Comparison of ENCODE assay signal across 9 cellular contexts in the genomic region with DNA sequence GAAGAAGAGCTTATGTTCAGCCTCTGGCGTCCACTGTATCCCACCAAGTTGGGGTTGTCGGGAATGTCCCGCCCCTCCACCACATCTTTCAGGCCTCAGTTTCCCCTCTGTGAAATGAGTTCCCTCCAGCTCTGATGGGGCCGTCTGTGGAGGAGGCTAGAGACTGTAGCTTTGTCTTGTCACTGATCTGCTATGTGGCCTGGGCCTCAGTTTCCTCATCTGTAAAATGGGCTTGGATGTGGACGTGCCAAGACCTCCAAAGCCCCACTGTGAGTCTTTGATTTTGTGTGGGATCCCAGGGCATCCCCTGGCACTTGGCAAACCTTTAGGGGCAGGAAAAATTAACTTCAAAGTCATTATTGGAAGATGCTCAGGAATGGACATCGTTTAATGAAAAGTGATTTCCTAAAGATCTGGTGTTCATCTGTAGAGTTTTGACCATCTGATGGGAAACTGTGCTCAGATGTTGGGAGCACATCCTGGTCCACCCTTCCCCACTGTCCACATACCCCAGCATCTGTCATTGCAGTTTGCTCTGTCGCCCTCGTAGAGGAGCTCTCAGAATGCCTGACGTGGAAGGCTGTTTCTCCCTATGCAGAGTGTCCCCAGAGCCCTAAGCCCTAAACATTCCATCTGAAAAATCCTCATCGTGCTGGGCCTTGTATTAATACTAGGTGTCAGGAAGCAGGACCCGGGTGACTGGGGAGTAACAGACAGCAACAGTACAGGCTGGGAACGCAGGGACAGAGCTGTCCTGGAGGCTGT. TPM values are rescaled to one million over a fixed set of nuclear protein-coding genes. Genes with fewer than 3 reads are reported as not detected.
DNase-seq lines count a peak whose midpoint lies in the region; ATAC-seq and TF ChIP-seq lines count a peak whose summit lies in the region.
"Had no signal": no experiment of that assay in that cellular context is flagged by ENCODE, and none has a peak within 500 bp of the region (broad histone marks: within the 10 kb centered on the region; RNA-seq: fewer than 3 reads in every experiment).

No MANE protein-coding gene starts in this region.

- CTCF ChIA-PET in MCF 10A (lab: Yijun Ruan, JAX): interaction anchor here (0.6 to 0.7 kb wide), 3 partner anchors 198 to 707 kb away, joined by 3 read pairs; no protein-coding TSS in a partner anchor
- CTCF ChIA-PET in mammary epithelial cell (lab: Charles Lee; ENCODE audit: low non-redundant PET): no interaction called here

- no peaks in the 10 kb centered on the region for H3K9me3 Mint-ChIP-seq in MCF 10A (ENCODE audit: unreplicated experiment)
- H3K9me3 Mint-ChIP-seq in activated naive CD8-positive, alpha-beta T cell (ENCODE audit: low read depth): no peaks in the 10 kb centered on the region
- no peaks in the 10 kb centered on the region for H3K9me3 Mint-ChIP-seq in mesothelial cell of epicardium

- no peak overlapping the region for H3K27ac ChIP-seq in mammary epithelial cell (ENCODE audit: insufficient read depth, low read depth, low read length)
- peak overlapping the region; percentile 86 to 96 (median 94) for H3K27ac ChIP-seq in upper lobe of left lung
- H3K27ac ChIP-seq: C4-2B had no signal

- peaks cover 31% of the 10 kb centered on the region for H3K79me2 ChIP-seq in mammary epithelial cell (ENCODE audit: insufficient read depth, low read length)

- no peak overlapping the region for H3K4me3 Mint-ChIP-seq in MCF 10A (ENCODE audit: unreplicated experiment)
- peak overlapping the region; percentile 80 for H3K4me3 Mint-ChIP-seq in activated naive CD8-positive, alpha-beta T cell
- H3K4me3 Mint-ChIP-seq in mesothelial cell of epicardium: no peak overlapping the region

- TF ChIP-seq POLR2A in upper lobe of left lung (IDR thresholded peaks at IDR 0.05): no peak

- H3K4me1 ChIP-seq in mammary epithelial cell (ENCODE audit: insufficient read depth, low read length): peaks cover 42% of the 10 kb centered on the region
- peaks cover 93 to 98% (median 96%) of the 10 kb centered on the region in 4 donors for H3K4me1 ChIP-seq in upper lobe of left lung

- ATAC-seq in upper lobe of left lung (ENCODE audit: low FRiP score in 2 of 2) (no peak), HG03432 (IDR thresholded peaks at IDR 0.05; ENCODE audit: unreplicated experiment) (no peak)

- dilution Hi-C loops in mammary epithelial cell (cut with HindIII; ENCODE audit: low sequenced_read_pairs): no loop called here

- H3K36me3 Mint-ChIP-seq in MCF 10A (ENCODE audit: insufficient read depth, unreplicated experiment) (no peaks in the 10 kb centered on the region), mesothelial cell of epicardium (no peaks in the 10 kb centered on the region)
- H3K36me3 Mint-ChIP-seq in activated naive CD8-positive, alpha-beta T cell: no peaks in the 10 kb centered on the region

- TF ChIP-seq EP300 in upper lobe of left lung (IDR thresholded peaks at IDR 0.05): no peak

- H3K4me3 ChIP-seq in mammary epithelial cell (replicated peaks in 1 of 3; ENCODE audit: insufficient read depth in 1 of 3, low read depth in 2 of 3, low read length in 3 of 3) (no peak overlapping the region), upper lobe of left lung (peak overlapping the region in 1 of 4 donors; percentile 7)

- H3K27me3 Mint-ChIP-seq in MCF 10A (ENCODE audit: insufficient read depth, unreplicated experiment): no peaks in the 10 kb centered on the region
- H3K27me3 Mint-ChIP-seq in activated naive CD8-positive, alpha-beta T cell: no peaks in the 10 kb centered on the region
- H3K27me3 Mint-ChIP-seq in mesothelial cell of epicardium (ENCODE audit: low read depth): no peaks in the 10 kb centered on the region

- no TSS peak for BruUV-seq in MCF 10A (replicated peaks; lab: Mats Ljungman, UMichigan)
- no TSS peak for BruUV-seq in mammary epithelial cell (replicated peaks; lab: Mats Ljungman, UMichigan)

- DNase-seq in MCF 10A (ENCODE audit: unreplicated experiment) (no peak), mammary epithelial cell (no peak), mesothelial cell of epicardium (ENCODE audit: low spot score in 2 of 2, unreplicated experiment in 2 of 2) (no peak), upper lobe of left lung (no peak), cerebellar cortex (ENCODE audit: low spot score) (no peak), iPS-NIHi11 (ENCODE audit: low spot score) (no peak)

- intact Hi-C loops in MCF 10A (cut with micrococcal nuclease): no loop called here
- intact Hi-C loops in mammary epithelial cell (cut with micrococcal nuclease): no loop called here

- no peak overlapping the region for H3K9ac ChIP-seq in mammary epithelial cell (ENCODE audit: insufficient read depth, low read length)

- H3K9me3 ChIP-seq in mammary epithelial cell (replicated peaks; ENCODE audit: insufficient read depth, low read length): no peaks in the 10 kb centered on the region
- no peaks in the 10 kb centered on the region for H3K9me3 ChIP-seq in upper lobe of left lung

- H4K20me1 ChIP-seq in mammary epithelial cell (ENCODE audit: insufficient read depth, low read length): no peaks in the 10 kb centered on the region

- H3K27me3 ChIP-seq in mammary epithelial cell (ENCODE audit: insufficient read depth, low read length) (no peaks in the 10 kb centered on the region), upper lobe of left lung (no peaks in the 10 kb centered on the region)

- peak overlapping the region; percentile 76 for H3K27ac Mint-ChIP-seq in MCF 10A (ENCODE audit: low read depth, unreplicated experiment)
- peak overlapping the region; percentile 97 for H3K27ac Mint-ChIP-seq in activated naive CD8-positive, alpha-beta T cell
- peak overlapping the region; percentile 80 for H3K27ac Mint-ChIP-seq in mesothelial cell of epicardium

- in situ Hi-C loops in mammary epithelial cell (cut with MboI; ENCODE audit: low sequenced_read_pairs in 2 of 2): no loop called here

- no peak for TF ChIP-seq CTCF in MCF 10A (IDR thresholded peaks at IDR 0.05; ENCODE audit: unreplicated experiment)
- no peak for TF ChIP-seq CTCF in mammary epithelial cell (conservative IDR thresholded peaks at IDR 0.05 in 1 of 2, IDR thresholded peaks at IDR 0.05 in 1 of 2; ENCODE audit: extremely low read depth in 1 of 2, insufficient read depth in 1 of 2, low read depth in 1 of 2, low read length in 2 of 2)
- TF ChIP-seq CTCF in mesothelial cell of epicardium (IDR thresholded peaks at IDR 0.05; ENCODE audit: unreplicated experiment): no peak
- no peak for TF ChIP-seq CTCF in upper lobe of left lung (IDR thresholded peaks at IDR 0.05)

- 100% methylated on average over 12 of the region's 12 CpGs for WGBS in mammary epithelial cell (ENCODE audit: low coverage, missing lambda C conversion rate)
- 50 to 61% methylated on average over 9 to 12 of the region's 12 CpGs for WGBS in upper lobe of left lung, 2 donors

- POLR2A ChIA-PET in MCF 10A (lab: Yijun Ruan, JAX): interaction anchor here (0.7 kb wide), 1 partner anchor 58 kb away, joined by 3 read pairs; no protein-coding TSS in a partner anchor

- H3K4me1 Mint-ChIP-seq in MCF 10A (ENCODE audit: insufficient read depth, unreplicated experiment): peaks cover 39% of the 10 kb centered on the region
- H3K4me1 Mint-ChIP-seq in activated naive CD8-positive, alpha-beta T cell (ENCODE audit: low read depth): peaks cover 84% of the 10 kb centered on the region
- H3K4me1 Mint-ChIP-seq in mesothelial cell of epicardium: peaks cover 24% of the 10 kb centered on the region

- H3K36me3 ChIP-seq in mammary epithelial cell (ENCODE audit: insufficient read depth, low read length): no peaks in the 10 kb centered on the region
- H3K36me3 ChIP-seq in upper lobe of left lung: no peaks in the 10 kb centered on the region

- H3K4me2 ChIP-seq in mammary epithelial cell (ENCODE audit: insufficient read depth, low read depth, low read length): no peak overlapping the region

- H2AFZ ChIP-seq in mammary epithelial cell (ENCODE audit: low read depth, low read length): no peak overlapping the region

RNA-seq across cellular contexts. Expression of a gene that starts 28.5 kb away (rescaled TPM):
- total RNA-seq in MCF 10A (2022) (4.6 and 7.6 TPM in 2 replicates), mammary epithelial cell (10 to 100 TPM; 14.8 to 17.7 TPM), mesothelial cell of epicardium (19.3 to 21.2 TPM (median 20.0 TPM) in 3 replicates), upper lobe of left lung (100 to 1,000 TPM in 2 of 6 donors, 10 to 100 TPM in 4; 60.6 to 154 (median 92.8) TPM)
- 13.4 TPM for polyA plus RNA-seq in mammary epithelial cell
- 76.1 TPM for polyA minus RNA-seq in mammary epithelial cell
